Comparison of ENCODE assay signal across 8 cellular contexts in the genomic region with DNA sequence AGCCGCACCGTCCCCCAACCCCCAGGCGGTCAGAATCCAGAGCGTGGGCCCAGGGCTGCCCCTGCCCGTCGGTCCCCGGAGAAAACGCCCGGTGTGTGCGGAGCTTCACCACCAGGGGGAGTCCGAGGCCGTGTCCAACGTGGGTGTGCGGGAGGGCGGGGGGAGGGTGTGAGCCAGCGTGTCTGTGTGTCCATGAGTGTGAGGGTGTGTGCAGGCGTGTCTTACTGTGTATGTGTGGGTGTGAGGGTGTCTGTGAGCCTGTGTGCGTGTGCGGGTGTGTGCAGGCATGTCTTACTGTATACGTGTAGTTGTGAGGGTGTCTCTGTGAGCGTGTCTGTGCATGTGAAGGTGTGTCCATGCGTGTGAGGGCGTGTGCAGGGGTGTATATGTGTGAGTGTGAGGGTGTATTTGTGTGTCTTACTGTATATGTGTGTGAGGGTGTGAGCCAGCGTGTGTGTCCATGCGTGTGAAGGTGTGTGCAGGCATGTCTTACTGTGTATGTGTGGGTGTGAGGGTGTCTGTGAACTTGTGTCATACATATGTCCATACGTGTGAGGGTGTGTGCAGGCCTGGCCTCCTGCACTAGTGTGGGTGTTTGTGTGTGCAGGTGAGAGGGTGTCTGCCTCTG. TPM values are rescaled to one million over a fixed set of nuclear protein-coding genes. Genes with fewer than 3 reads are reported as not detected.
A peak's percentile ranks its signal among the peaks of the same experiment; 100 is the strongest.
DNase-seq lines count a peak whose midpoint lies in the region; ATAC-seq and TF ChIP-seq lines count a peak whose summit lies in the region.

No MANE protein-coding gene starts in this region.

- no peaks in the 10 kb centered on the region for H3K36me3 Mint-ChIP-seq in activated CD4-positive, alpha-beta T cell treated with anti-CD3 and anti-CD28 coated beads, Interleukin-2, amount 10 ng/mL, durations not matched to agents 7 days and 5 days (ENCODE audit: low read depth)
- no peaks in the 10 kb centered on the region for H3K36me3 Mint-ChIP-seq in chondrocyte (ENCODE audit: low read depth)

- peak overlapping the region; percentile 67 for H3K27ac Mint-ChIP-seq in activated CD4-positive, alpha-beta T cell treated with anti-CD3 and anti-CD28 coated beads, Interleukin-2, amount 10 ng/mL, durations not matched to agents 7 days and 5 days
- no peak overlapping the region for H3K27ac Mint-ChIP-seq in chondrocyte (ENCODE audit: unreplicated experiment)

- POLR2A ChIA-PET in activated CD4-positive, alpha-beta T cell treated with anti-CD3 and anti-CD28 coated beads, Interleukin-2, amount 10 ng/mL, durations not matched to agents 7 days and 5 days (lab: Charles Lee): interaction anchor here (0.6 kb wide), 2 partner anchors 308 to 1417 kb away, joined by 4 to 5 read pairs; no protein-coding TSS in a partner anchor

- H3K27me3 Mint-ChIP-seq in activated CD4-positive, alpha-beta T cell treated with anti-CD3 and anti-CD28 coated beads, Interleukin-2, amount 10 ng/mL, durations not matched to agents 7 days and 5 days: no peaks in the 10 kb centered on the region
- peaks cover 6% of the 10 kb centered on the region for H3K27me3 Mint-ChIP-seq in chondrocyte (ENCODE audit: low read depth)

- no peak overlapping the region for H3K4me3 Mint-ChIP-seq in activated CD4-positive, alpha-beta T cell treated with anti-CD3 and anti-CD28 coated beads, Interleukin-2, amount 10 ng/mL, durations not matched to agents 7 days and 5 days
- H3K4me3 Mint-ChIP-seq in chondrocyte (ENCODE audit: unreplicated experiment): no peak overlapping the region

- peak; percentile 88 for TF ChIP-seq CTCF in chondrocyte (IDR thresholded peaks at IDR 0.05)

- CTCF ChIA-PET in activated CD4-positive, alpha-beta T cell treated with anti-CD3 and anti-CD28 coated beads, Interleukin-2, amount 10 ng/mL, durations not matched to agents 7 days and 5 days (lab: Charles Lee): interaction anchor here (0.6 to 1.6 kb wide), 19 partner anchors 12 to 395 kb away, joined by 3 to 10 read pairs (median 4); partner anchors contain the start of gene TCFL5

- ATAC-seq in left lobe of liver (peak; percentile 91), HG02678 (IDR thresholded peaks at IDR 0.05; ENCODE audit: unreplicated experiment) (no peak)

- peak; percentile 7 to 31 for DNase-seq in NCI-H446 (lab: John Stamatoyannopoulos, UW)
- DNase-seq in NCI-H446 treated with DMSO at 0.1 percent for 48 hours (lab: John Stamatoyannopoulos, UW): no peak
- DNase-seq in NCI-H2227 treated with DMSO at 0.1 percent for 48 hours (lab: John Stamatoyannopoulos, UW): peak; percentile 42
- DNase-seq in activated CD4-positive, alpha-beta T cell treated with anti-CD3 and anti-CD28 coated beads, Interleukin-2, amount 10 ng/mL, durations not matched to agents 7 days and 5 days: peak; percentile 84
- no peak for DNase-seq in chondrocyte (ENCODE audit: low spot score)
- peak; percentile 75 for DNase-seq in left lobe of liver (ENCODE audit: low spot score)
- peak; percentile 59 to 81 (median 70) for DNase-seq in stimulated activated CD4-positive, alpha-beta T cell treated with anti-CD3 and anti-CD28 coated beads, TNF-alpha, amount 100 ng/mL, for 1 hour (ENCODE audit: low read depth in 3 of 3, low spot score in 1 of 3)

- H3K4me1 Mint-ChIP-seq in activated CD4-positive, alpha-beta T cell treated with anti-CD3 and anti-CD28 coated beads, Interleukin-2, amount 10 ng/mL, durations not matched to agents 7 days and 5 days: peaks cover 25% of the 10 kb centered on the region
- H3K4me1 Mint-ChIP-seq in chondrocyte (ENCODE audit: low read depth): no peaks in the 10 kb centered on the region

- no peaks in the 10 kb centered on the region for H3K9me3 Mint-ChIP-seq in activated CD4-positive, alpha-beta T cell treated with anti-CD3 and anti-CD28 coated beads, Interleukin-2, amount 10 ng/mL, durations not matched to agents 7 days and 5 days
- H3K9me3 Mint-ChIP-seq in chondrocyte (ENCODE audit: low read depth): peaks cover 2% of the 10 kb centered on the region

RNA-seq across cellular contexts. Expression of gene GATA5, which starts 24.6 kb away (rescaled TPM):
- not detected for total RNA-seq in activated CD4-positive, alpha-beta T cell treated with anti-CD3 and anti-CD28 coated beads, Interleukin-2, amount 10 ng/mL, durations not matched to agents 7 days and 5 days
- not detected in 3 replicates for total RNA-seq in chondrocyte
- 0.48 TPM for total RNA-seq in left lobe of liver

Comparison
In these comparisons a context has a peak if more than half of its experiments do, and no peak if none do; other contexts are left out.
1. DNase-seq: peak in NCI-H446 (2 of 2), NCI-H2227 treated with DMSO at 0.1 percent for 48 hours (single experiment), activated CD4-positive, alpha-beta T cell treated with anti-CD3 and anti-CD28 coated beads, Interleukin-2, amount 10 ng/mL, durations not matched to agents 7 days and 5 days (single experiment), left lobe of liver (single experiment) and stimulated activated CD4-positive, alpha-beta T cell treated with anti-CD3 and anti-CD28 coated beads, TNF-alpha, amount 100 ng/mL, for 1 hour (3 of 3); none in NCI-H446 treated with DMSO at 0.1 percent for 48 hours (single experiment) and chondrocyte (single experiment).